Comparison of ENCODE assay signal across 1 cellular context in genomic region chr16:52298769-52299168, GRCh38.
TF ChIP-seq lines count a peak whose summit lies in the region.

No MANE protein-coding gene starts in this region.

TF ChIP-seq in HepG2, 621 proteins besides CTCF, POLR2A, EP300 and RAD21 (continued from another document):
- TF ChIP-seq ZUFSP (CRISPR knock-in tag; IDR thresholded peaks at IDR 0.05; ENCODE audit: borderline replicate concordance) = no peak
- no peak for TF ChIP-seq TCF7 (IDR thresholded peaks at IDR 0.05; ENCODE audit: low read depth)
- TF ChIP-seq HNF4A (CRISPR knock-in tag; IDR thresholded peaks at IDR 0.05) = peak; percentile 76
- no peak for TF ChIP-seq FOXA1 (IDR thresholded peaks at IDR 0.05)
- TF ChIP-seq FOXA1 (CRISPR knock-in tag; IDR thresholded peaks at IDR 0.05) = peak; percentile 34; the same call in 1 of the 2 replicates
- TF ChIP-seq SOX13 (IDR thresholded peaks at IDR 0.05) = no peak
- TF ChIP-seq SOX13 (CRISPR knock-in tag; conservative IDR thresholded peaks at IDR 0.05 in 1 of 2, IDR thresholded peaks at IDR 0.05 in 1 of 2) = peak in 1 of 2 experiments; percentile 40; a peak in 1 of 4 replicates
- peak; percentile 92 for TF ChIP-seq ZNF644 (CRISPR knock-in tag; IDR thresholded peaks at IDR 0.05; ENCODE audit: low read depth)
- TF ChIP-seq ZNF574 (CRISPR knock-in tag; IDR thresholded peaks at IDR 0.05) = no peak
- TF ChIP-seq JUNB (CRISPR knock-in tag; IDR thresholded peaks at IDR 0.05; ENCODE audit: borderline replicate concordance) = no peak
- no peak for TF ChIP-seq TERF1 (CRISPR knock-in tag; IDR thresholded peaks at IDR 0.05)
- TF ChIP-seq ATF2 (CRISPR knock-in tag; IDR thresholded peaks at IDR 0.05) = no peak
- TF ChIP-seq ZNF713 (CRISPR knock-in tag; IDR thresholded peaks at IDR 0.05) = no peak
- TF ChIP-seq ELF4 (CRISPR knock-in tag; IDR thresholded peaks at IDR 0.05; ENCODE audit: borderline replicate concordance) = no peak
- TF ChIP-seq ZNF562 (CRISPR knock-in tag; IDR thresholded peaks at IDR 0.05; ENCODE audit: borderline replicate concordance) = no peak
- TF ChIP-seq ZMYM4 (CRISPR knock-in tag; IDR thresholded peaks at IDR 0.05) = peak; percentile 35; the same call in 1 of the 2 replicates
- no peak for TF ChIP-seq TFDP1 (CRISPR knock-in tag; IDR thresholded peaks at IDR 0.05; ENCODE audit: borderline replicate concordance)
- no peak for TF ChIP-seq HMGXB4 (CRISPR knock-in tag; IDR thresholded peaks at IDR 0.05; ENCODE audit: borderline replicate concordance in 1 of 2, low read depth in 1 of 2)
- no peak for TF ChIP-seq ZNF317 (CRISPR knock-in tag; IDR thresholded peaks at IDR 0.05)
